Comparison of ENCODE assay signal across 7 cellular contexts in genomic region chr11:235180-235997, GRCh38. TPM values are rescaled to one million over a fixed set of nuclear protein-coding genes. Genes with fewer than 3 reads are reported as not detected.
DNase-seq lines count a peak whose midpoint lies in the region; TF ChIP-seq lines count a peak whose summit lies in the region.
"Had no signal": no experiment of that assay in that cellular context is flagged by ENCODE, and none has a peak within 500 bp of the region (broad histone marks: within the 10 kb centered on the region; RNA-seq: fewer than 3 reads in every experiment).

No MANE protein-coding gene starts in this region.

- no peaks in the 10 kb centered on the region for H3F3A ChIP-seq in neural cell (ENCODE audit: insufficient read depth, low read length, poor library complexity, severe bottlenecking)

- H3K9ac ChIP-seq in neural cell (ENCODE audit: low read length): peak overlapping the region; percentile 87

- H3K27me3 ChIP-seq in brain microvascular endothelial cell (replicated peaks): no peaks in the 10 kb centered on the region
- H3K27me3 ChIP-seq in neural cell (ENCODE audit: insufficient read depth, low read depth, low read length): no peaks in the 10 kb centered on the region

- TF ChIP-seq CTCF in brain microvascular endothelial cell (IDR thresholded peaks at IDR 0.05; ENCODE audit: low read depth, low read length, missing control alignments): no peak
- no peak for TF ChIP-seq CTCF in neural cell (IDR thresholded peaks at IDR 0.05; ENCODE audit: poor library complexity, severe bottlenecking)

- H2AFZ ChIP-seq in neural cell (ENCODE audit: low read depth, low read length): peak overlapping the region; percentile 69

- H3K27ac ChIP-seq in brain microvascular endothelial cell: peak overlapping the region; percentile 55
- peak overlapping the region; percentile 83 for H3K27ac ChIP-seq in neural cell (ENCODE audit: low read length)

- H3K79me2 ChIP-seq in neural cell (replicated peaks; ENCODE audit: insufficient read depth, low read length): peaks cover 27% of the 10 kb centered on the region

- H3K9me3 ChIP-seq in neural cell (ENCODE audit: low read length): no peaks in the 10 kb centered on the region

- peak; percentile 11 for DNase-seq in COLO829 (ENCODE audit: low spot score)
- peak; percentile 47 for DNase-seq in HT-29 (ENCODE audit: low spot score)
- DNase-seq in brain microvascular endothelial cell: no peak
- DNase-seq in GM19240 (ENCODE audit: insufficient read length, low spot score): no peak
- no peak for DNase-seq in T1000 (lab: John Stamatoyannopoulos, UW)

- TF ChIP-seq EP300 in neural cell (conservative IDR thresholded peaks at IDR 0.05; ENCODE audit: poor library complexity, severe bottlenecking): no peak

- H3K4me3 ChIP-seq in brain microvascular endothelial cell (ENCODE audit: low read depth, low read length) (peak overlapping the region; percentile 89), neural cell (ENCODE audit: low read length) (peak overlapping the region; percentile 94)

- H3K36me3 ChIP-seq in brain microvascular endothelial cell (replicated peaks) (no peaks in the 10 kb centered on the region), neural cell (ENCODE audit: insufficient read depth, low read length) (no peaks in the 10 kb centered on the region)

- peak overlapping the region; percentile 100 for H3K4me2 ChIP-seq in neural cell (ENCODE audit: low read length)

- in situ Hi-C loops in brain microvascular endothelial cell (cut with HindIII; ENCODE audit: low pct_ligation_motif_present, low sequenced_read_pairs): no loop called here

- no peaks in the 10 kb centered on the region for H4K20me1 ChIP-seq in neural cell (ENCODE audit: insufficient read depth)

- TF ChIP-seq RAD21 in neural cell (conservative IDR thresholded peaks at IDR 0.05): peak; percentile 31

- no peaks in the 10 kb centered on the region for H3K9me2 ChIP-seq in neural cell (ENCODE audit: insufficient read depth, low read length)

TF ChIP-seq in neural cell, 6 proteins besides CTCF, POLR2A, EP300 and RAD21:
- TF ChIP-seq SMC3 (conservative IDR thresholded peaks at IDR 0.05; ENCODE audit: poor library complexity) (peak; percentile 46), EZH2 (IDR thresholded peaks at IDR 0.05; ENCODE audit: borderline replicate concordance, insufficient read depth, low read length, poor library complexity, severe bottlenecking) (no peak)

RNA-seq across cellular contexts. Expression of gene SIRT3, which starts 0.8 kb away (rescaled TPM):
- 8.6 and 11.5 TPM in 2 replicates for total RNA-seq in HT-29 (2014; rRNA removed; shearing (Covaris generic))
- 32.9 and 38.8 TPM in 2 replicates for polyA plus RNA-seq in neural cell
- 13.3 and 15.3 TPM in 2 replicates for polyA minus RNA-seq in neural cell

RNA-seq across cellular contexts. Expression of gene PSMD13, which starts 1.4 kb away (rescaled TPM):
- total RNA-seq in HT-29 (2014; rRNA removed; shearing (Covaris generic)): 235 TPM in 2 replicates
- 174 and 183 TPM in 2 replicates for polyA plus RNA-seq in neural cell
- 88.4 and 105 TPM in 2 replicates for polyA minus RNA-seq in neural cell

RNA-seq across cellular contexts. Expression of gene RIC8A, which starts 27.9 kb away (rescaled TPM):
- total RNA-seq in HT-29 (2014; rRNA removed; shearing (Covaris generic)): 253 and 283 TPM in 2 replicates
- polyA plus RNA-seq in neural cell: 128 and 152 TPM in 2 replicates
- 66.2 and 82.0 TPM in 2 replicates for polyA minus RNA-seq in neural cell

RNA-seq across cellular contexts. Expression of gene BET1L, which starts 28.2 kb away (rescaled TPM):
- 45.6 and 47.9 TPM in 2 replicates for total RNA-seq in HT-29 (2014; rRNA removed; shearing (Covaris generic))
- 6.7 and 7.6 TPM in 2 replicates for polyA plus RNA-seq in neural cell
- 7.8 and 9.8 TPM in 2 replicates for polyA minus RNA-seq in neural cell

RNA-seq across cellular contexts. Expression of gene SCGB1C1, which starts 42.5 kb away (rescaled TPM):
- total RNA-seq in HT-29 (2014; rRNA removed; shearing (Covaris generic)): not detected in 2 replicates
- not detected in 2 replicates for polyA plus RNA-seq in neural cell
- not detected in 2 replicates for polyA minus RNA-seq in neural cell
- total RNA-seq: M059J had no signal

Comparison
In these comparisons a context has a peak if more than half of its experiments do, and no peak if none do; other contexts are left out.
1. DNase-seq: peak in COLO829 (single experiment) and HT-29 (single experiment); none in brain microvascular endothelial cell (single experiment), GM19240 (single experiment) and T1000 (single experiment).